Comparison of ENCODE assay signal across 1 cellular context in genomic region chr11:4393209-4394196, GRCh38.
A peak's percentile ranks its signal among the peaks of the same experiment; 100 is the strongest.
TF ChIP-seq lines count a peak whose summit lies in the region.

TSS of gene TRIM21 (minus strand) at chr11:4393702. CDS start at chr11:4390409, 3,293 bp downstream.

TF ChIP-seq in K562, 482 proteins besides CTCF, POLR2A, EP300 and RAD21 (continued from another document and continues in another):
- TF ChIP-seq CHD7 (IDR thresholded peaks at IDR 0.05; ENCODE audit: low read depth, low read length), result no peak
- TF ChIP-seq ZNF224 (CRISPR knock-in tag; IDR thresholded peaks at IDR 0.05), result no peak
- no peak for TF ChIP-seq MAFG (tag; conservative IDR thresholded peaks at IDR 0.05)
- TF ChIP-seq NFE2 (IDR thresholded peaks at IDR 0.05; ENCODE audit: low read depth), result no peak
- no peak for TF ChIP-seq RFX5 (IDR thresholded peaks at IDR 0.05; ENCODE audit: low read depth, low read length)
- TF ChIP-seq MEF2A (IDR thresholded peaks at IDR 0.05; ENCODE audit: control insufficient read depth, low read depth, low read length), result no peak
- no peak for TF ChIP-seq PHTF2 (CRISPR knock-in tag; IDR thresholded peaks at IDR 0.05)
- no peak for TF ChIP-seq ATF3 (IDR thresholded peaks at IDR 0.05)
- TF ChIP-seq ATF3 (CRISPR knock-in tag; conservative IDR thresholded peaks at IDR 0.05), result no peak; the same call in 1 of the 2 replicates
- TF ChIP-seq MIER1 (IDR thresholded peaks at IDR 0.05; ENCODE audit: low read depth), result no peak
- no peak for TF ChIP-seq HOXB6 (CRISPR knock-in tag; IDR thresholded peaks at IDR 0.05; ENCODE audit: borderline replicate concordance)
- TF ChIP-seq SNRNP70 (optimal IDR thresholded peaks at IDR 0.05; ENCODE audit: low read depth, low read length), result no peak
- TF ChIP-seq GABPA (tag; conservative IDR thresholded peaks at IDR 0.05; ENCODE audit: low read depth), result peak; percentile 66
- no peak for TF ChIP-seq ZNF23 (CRISPR knock-in tag; IDR thresholded peaks at IDR 0.05)
- TF ChIP-seq POLR2B (IDR thresholded peaks at IDR 0.05; ENCODE audit: low read depth, partially characterized antibody), result peak; percentile 49
- TF ChIP-seq CBFB (CRISPR knock-in tag; IDR thresholded peaks at IDR 0.05), result no peak
- TF ChIP-seq MBD2 (IDR thresholded peaks at IDR 0.05; ENCODE audit: borderline replicate concordance, low read depth), result no peak
- TF ChIP-seq RBFOX2 (IDR thresholded peaks at IDR 0.05; ENCODE audit: low read depth, low read length), result 0 out of 2 replicates have a peak, but pooled peaks have one; percentile 31
- no peak for TF ChIP-seq ZNF511 (CRISPR knock-in tag; IDR thresholded peaks at IDR 0.05)
- TF ChIP-seq MYC (IDR thresholded peaks at IDR 0.05; ENCODE audit: low read depth, low read length), result no peak
- TF ChIP-seq MYC (CRISPR knock-in tag; IDR thresholded peaks at IDR 0.05; ENCODE audit: borderline replicate concordance, low read depth), result no peak
- TF ChIP-seq ILF3 (IDR thresholded peaks at IDR 0.05; ENCODE audit: borderline replicate concordance), result no peak
- no peak for TF ChIP-seq AFF1 (IDR thresholded peaks at IDR 0.05; ENCODE audit: low read depth in 1 of 2, partially characterized antibody in 2 of 2)
- TF ChIP-seq SAFB (IDR thresholded peaks at IDR 0.05; ENCODE audit: borderline replicate concordance, low read depth, low read length), result no peak
- TF ChIP-seq NCOA6 (IDR thresholded peaks at IDR 0.05), result no peak
- no peak for TF ChIP-seq NFATC3 (IDR thresholded peaks at IDR 0.05)
- 0 out of 4 replicates have a peak, but pooled peaks of 1 of the 2 experiments have one; percentile 23 for TF ChIP-seq MNT (conservative IDR thresholded peaks at IDR 0.05)
- TF ChIP-seq HBP1 (CRISPR knock-in tag; IDR thresholded peaks at IDR 0.05), result no peak
- TF ChIP-seq ZNF263 (CRISPR knock-in tag; IDR thresholded peaks at IDR 0.05; ENCODE audit: borderline replicate concordance), result peak; percentile 100
- TF ChIP-seq ZFPM2 (CRISPR knock-in tag; IDR thresholded peaks at IDR 0.05), result no peak
- TF ChIP-seq CHD4 (IDR thresholded peaks at IDR 0.05; ENCODE audit: insufficient read depth, insufficient replicate concordance, low read depth, low read length, poor library complexity, severe bottlenecking), result no peak
- TF ChIP-seq SMARCB1 (IDR thresholded peaks at IDR 0.05; ENCODE audit: insufficient read length, low read depth), result no peak
- TF ChIP-seq TAF15 (IDR thresholded peaks at IDR 0.05; ENCODE audit: low read depth, low read length), result no peak
- TF ChIP-seq ZNF592 (IDR thresholded peaks at IDR 0.05), result no peak
- TF ChIP-seq CXXC5 (CRISPR knock-in tag; IDR thresholded peaks at IDR 0.05), result no peak
- no peak for TF ChIP-seq HEY1 (CRISPR knock-in tag; IDR thresholded peaks at IDR 0.05; ENCODE audit: borderline replicate concordance)
- no peak for TF ChIP-seq ZNF696 (CRISPR knock-in tag; conservative IDR thresholded peaks at IDR 0.05)
